In genomic region chr10:7625009-7625408, GRCh38 we compare ENCODE assay signal across 27 cellular contexts. TPM values are rescaled to one million over a fixed set of nuclear protein-coding genes. Genes with fewer than 3 reads are reported as not detected.
"Had no signal": no experiment of that assay in that cellular context is flagged by ENCODE, and none has a peak within 500 bp of the region (broad histone marks: within the 10 kb centered on the region; RNA-seq: fewer than 3 reads in every experiment).

No MANE protein-coding gene starts in this region.

- H3K9me3 Mint-ChIP-seq: effector memory CD8-positive, alpha-beta T cell; memory B cell; naive B cell; neural crest cell; type B pancreatic cell had no signal

- H3K4me3 ChIP-seq: gastrocnemius medialis, heart left ventricle, hepatocyte, lung, pancreas, right lobe of liver, smooth muscle cell, thyroid gland had no signal

- H3K36me3 Mint-ChIP-seq: memory B cell; naive B cell; natural killer cell treated with Interleukin-12 subunit alpha and Interleukin-12 subunit beta and Interleukin-15 and Interleukin-18, amount 100 ng/mL, for 72 hours had no signal

- H3K27ac Mint-ChIP-seq: effector memory CD8-positive, alpha-beta T cell; memory B cell; natural killer cell treated with Interleukin-12 subunit alpha and Interleukin-12 subunit beta and Interleukin-15 and Interleukin-18, amount 100 ng/mL, for 72 hours; type B pancreatic cell had no signal

- DNase-seq: cerebellar nuclear complex; cortex of kidney; effector memory CD8-positive, alpha-beta T cell; erythroblast; foreskin fibroblast; heart left ventricle; kidney; naive B cell; pancreas; right lobe of liver; stimulated activated CD4-positive, alpha-beta T cell treated with anti-CD3 and anti-CD28 coated beads, Interleukin-12 subunit alpha, Interleukin-12 subunit beta, amount 100 ng/mL, for 4 hours; stimulated activated CD4-positive, alpha-beta T cell treated with anti-CD3 and anti-CD28 coated beads, Interleukin-1b, Interleukin-23, amount 100 ng/mL, for 48 hours; stimulated activated CD4-positive, alpha-beta T cell treated with anti-CD3 and anti-CD28 coated beads, Interleukin-4, amount 100 ng/mL, for 1 hour; stimulated activated CD8-positive, alpha-beta memory T cell treated with anti-CD3 and anti-CD28 coated beads, Interleukin-4, amount 100 ng/mL, for 48 hours; stimulated activated naive CD4-positive, alpha-beta T cell; thyroid gland had no signal

- H3K27ac ChIP-seq: gastrocnemius medialis, hepatocyte, neutrophil, pancreas, right lobe of liver, thyroid gland had no signal

- H3K9me3 ChIP-seq: gastrocnemius medialis, heart left ventricle, neutrophil, pancreas, right lobe of liver, thyroid gland had no signal

- ATAC-seq: effector memory CD8-positive, alpha-beta T cell; left lobe of liver; natural killer cell treated with Interleukin-12 subunit alpha and Interleukin-12 subunit beta and Interleukin-15 and Interleukin-18, amount 100 ng/mL, for 72 hours; right lobe of liver had no signal

- H3K4me1 ChIP-seq: gastrocnemius medialis, pancreas, right lobe of liver had no signal

- H3K36me3 ChIP-seq: gastrocnemius medialis, neutrophil, pancreas, right lobe of liver, thyroid gland had no signal

- H3K27me3 ChIP-seq: gastrocnemius medialis, heart left ventricle, hepatocyte, pancreas, right lobe of liver, thyroid gland had no signal

RNA-seq across cellular contexts. Expression of gene ITIH5, which starts 41.8 kb away (rescaled TPM):
- total RNA-seq: natural killer cell treated with Interleukin-12 subunit alpha and Interleukin-12 subunit beta and Interleukin-15 and Interleukin-18, amount 100 ng/mL, for 72 hours; neural crest cell; pulmonary artery endothelial cell had no signal
